37 cellular contexts compared by ENCODE assay signal in genomic region chrX:125940985-125941384, GRCh38.
"Had no signal": no experiment of that assay in that cellular context is flagged by ENCODE, and none has a peak within 500 bp of the region (broad histone marks: within the 10 kb centered on the region; RNA-seq: fewer than 3 reads in every experiment).

No MANE protein-coding gene starts in this region.

- H3K9me3 Mint-ChIP-seq: activated naive CD4-positive, alpha-beta T cell treated with anti-CD3 and anti-CD28 coated beads, Interleukin-2, amount 10 ng/mL, durations not matched to agents 7 days and 5 days; activated naive CD4-positive, alpha-beta T cell treated with anti-CD3 and anti-CD28 coated beads, Interleukin-2, amount 50 U/mL, for 24 hours; activated naive CD8-positive, alpha-beta T cell treated with anti-CD3 and anti-CD28 coated beads for 36 hours; activated naive CD8-positive, alpha-beta T cell treated with anti-CD3 and anti-CD28 coated beads, Interleukin-2, amount 50 U/mL, for 24 hours; activated T-cell treated with anti-CD3 and anti-CD28 coated beads, Interleukin-2, amount 50 U/mL, for 24 hours; activated T-cell treated with anti-CD3 and anti-CD28 coated beads, Interleukin-2, amount 50 U/mL, for 4 hours; activated T-helper 1 cell treated with anti-CD3 and anti-CD28 coated beads, Interleukin-12 subunit alpha, Interleukin-12 subunit beta, Interleukin-2, Interleukin-4 antibody, amounts not matched to agents 30 ng/mL and 10 ng/mL and 1 ng/mL, durations not matched to agents 14 hours and 24 hours and 36 hours; activated T-helper 17 cell treated with anti-CD3 and anti-CD28 coated beads, Interleukin-2, amount 50 U/mL, for 72 hours; activated T-helper 2 cell treated with anti-CD3 and anti-CD28 coated beads, Interferon-gamma antibody, Interleukin-2, Interleukin-4, amounts not matched to agents 10 μg/mL and 5 μg/mL and 100 μg/mL, durations not matched to agents 14 hours and 24 hours and 36 hours; central memory CD8-positive, alpha-beta T cell had no signal

- DNase-seq: activated effector memory CD4-positive, alpha-beta T cell treated with anti-CD3 and anti-CD28 coated beads, Interleukin-2, amount 50 U/mL, for 16 hours; activated effector memory CD4-positive, alpha-beta T cell treated with Interleukin-2 at 50 U/mL for 16 hours; activated gamma-delta T cell; activated gamma-delta T cell treated with Interleukin-2 at 50 U/mL for 16 hours; activated naive CD4-positive, alpha-beta T cell; activated naive CD4-positive, alpha-beta T cell treated with anti-CD3 and anti-CD28 coated beads for 36 hours; activated naive CD4-positive, alpha-beta T cell treated with anti-CD3 and anti-CD28 coated beads, Interleukin-2, amount 10 ng/mL, durations not matched to agents 7 days and 5 days; activated naive CD4-positive, alpha-beta T cell treated with anti-CD3 and anti-CD28 coated beads, Interleukin-2, amount 50 U/mL, for 16 hours; activated naive CD4-positive, alpha-beta T cell treated with Interleukin-2 at 50 U/mL for 16 hours; activated naive CD8-positive, alpha-beta T cell treated with anti-CD3 and anti-CD28 coated beads for 36 hours; activated naive CD8-positive, alpha-beta T cell treated with anti-CD3 and anti-CD28 coated beads, Interleukin-2, amount 10 ng/mL, durations not matched to agents 7 days and 5 days; activated naive CD8-positive, alpha-beta T cell treated with anti-CD3 and anti-CD28 coated beads, Interleukin-2, amount 50 U/mL, for 24 hours; activated T-cell treated with anti-CD3 and anti-CD28 coated beads, Interleukin-2, amount 50 U/mL, for 24 hours; activated T-cell treated with anti-CD3 and anti-CD28 coated beads, Interleukin-2, amount 50 U/mL, for 4 hours; activated T-cell treated with anti-CD3 and anti-CD28 coated beads, Interleukin-2, amount 50 U/mL, for 48 hours; activated T-cell treated with anti-CD3 and anti-CD28 coated beads, Interleukin-2, amount 50 U/mL, for 72 hours; adrenal gland; amniotic stem cell; amygdala; anterior cingulate cortex; aorta; body of pancreas; brain microvascular endothelial cell; caudate nucleus; central memory CD4-positive, alpha-beta T cell; cerebellar nuclear complex had no signal

- H3K36me3 ChIP-seq: adrenal gland, ascending aorta, brain microvascular endothelial cell, breast epithelium, cardiac muscle cell had no signal

- H3K36me3 Mint-ChIP-seq: activated naive CD4-positive, alpha-beta T cell treated with anti-CD3 and anti-CD28 coated beads, Interleukin-2, amount 10 ng/mL, durations not matched to agents 7 days and 5 days; activated naive CD4-positive, alpha-beta T cell treated with anti-CD3 and anti-CD28 coated beads, Interleukin-2, amount 50 U/mL, for 24 hours; activated naive CD4-positive, alpha-beta T cell treated with anti-CD3 and anti-CD28 coated beads, Interleukin-2, amount 50 U/mL, for 72 hours; activated naive CD8-positive, alpha-beta T cell; activated naive CD8-positive, alpha-beta T cell treated with anti-CD3 and anti-CD28 coated beads for 36 hours; activated naive CD8-positive, alpha-beta T cell treated with anti-CD3 and anti-CD28 coated beads, Interleukin-2, amount 10 ng/mL, durations not matched to agents 7 days and 5 days; brain had no signal

- H3K4me1 Mint-ChIP-seq: activated naive CD4-positive, alpha-beta T cell treated with anti-CD3 and anti-CD28 coated beads, Interleukin-2, amount 10 ng/mL, durations not matched to agents 7 days and 5 days; activated naive CD4-positive, alpha-beta T cell treated with anti-CD3 and anti-CD28 coated beads, Interleukin-2, amount 50 U/mL, for 24 hours; activated naive CD8-positive, alpha-beta T cell treated with anti-CD3 and anti-CD28 coated beads for 36 hours; activated naive CD8-positive, alpha-beta T cell treated with anti-CD3 and anti-CD28 coated beads, Interleukin-2, amount 10 ng/mL, durations not matched to agents 7 days and 5 days; activated naive CD8-positive, alpha-beta T cell treated with anti-CD3 and anti-CD28 coated beads, Interleukin-2, amount 50 U/mL, for 24 hours; activated T-helper 17 cell treated with anti-CD3 and anti-CD28 coated beads, Interleukin-2, amount 50 U/mL, for 72 hours; brain; central memory CD8-positive, alpha-beta T cell had no signal

- H3K27me3 ChIP-seq: adrenal gland, ascending aorta, body of pancreas, brain microvascular endothelial cell, breast epithelium, cardiac muscle cell had no signal

- H3K27me3 Mint-ChIP-seq: activated naive CD4-positive, alpha-beta T cell treated with anti-CD3 and anti-CD28 coated beads, Interleukin-2, amount 10 ng/mL, durations not matched to agents 7 days and 5 days; activated naive CD4-positive, alpha-beta T cell treated with anti-CD3 and anti-CD28 coated beads, Interleukin-2, amount 50 U/mL, for 24 hours; activated naive CD8-positive, alpha-beta T cell; activated naive CD8-positive, alpha-beta T cell treated with anti-CD3 and anti-CD28 coated beads for 36 hours; activated naive CD8-positive, alpha-beta T cell treated with anti-CD3 and anti-CD28 coated beads, Interleukin-2, amount 10 ng/mL, durations not matched to agents 7 days and 5 days; activated naive CD8-positive, alpha-beta T cell treated with anti-CD3 and anti-CD28 coated beads, Interleukin-2, amount 50 U/mL, for 24 hours; activated T-helper 17 cell treated with anti-CD3 and anti-CD28 coated beads, Interleukin-2, amount 50 U/mL, for 72 hours; brain; central memory CD8-positive, alpha-beta T cell had no signal

- ATAC-seq: activated naive CD4-positive, alpha-beta T cell treated with anti-CD3 and anti-CD28 coated beads, Interleukin-2, amount 50 U/mL, for 72 hours; activated naive CD8-positive, alpha-beta T cell treated with anti-CD3 and anti-CD28 coated beads, Interleukin-2, amount 50 U/mL, for 24 hours; activated T-cell treated with anti-CD3 and anti-CD28 coated beads, Interleukin-2, amount 50 U/mL, for 4 hours; activated T-cell treated with anti-CD3 and anti-CD28 coated beads, Interleukin-2, amount 50 U/mL, for 72 hours; activated T-helper 17 cell treated with anti-CD3 and anti-CD28 coated beads, Interleukin-2, amount 50 U/mL, for 72 hours; body of pancreas had no signal

- H3K4me3 Mint-ChIP-seq: activated naive CD4-positive, alpha-beta T cell treated with anti-CD3 and anti-CD28 coated beads for 36 hours; activated naive CD4-positive, alpha-beta T cell treated with anti-CD3 and anti-CD28 coated beads, Interleukin-2, amount 10 ng/mL, durations not matched to agents 7 days and 5 days; activated naive CD4-positive, alpha-beta T cell treated with anti-CD3 and anti-CD28 coated beads, Interleukin-2, amount 50 U/mL, for 24 hours; activated naive CD8-positive, alpha-beta T cell; activated naive CD8-positive, alpha-beta T cell treated with anti-CD3 and anti-CD28 coated beads for 36 hours; activated naive CD8-positive, alpha-beta T cell treated with anti-CD3 and anti-CD28 coated beads, Interleukin-2, amount 10 ng/mL, durations not matched to agents 7 days and 5 days; activated naive CD8-positive, alpha-beta T cell treated with anti-CD3 and anti-CD28 coated beads, Interleukin-2, amount 50 U/mL, for 24 hours; activated T-cell treated with anti-CD3 and anti-CD28 coated beads, Interleukin-2, amount 50 U/mL, for 24 hours; activated T-cell treated with anti-CD3 and anti-CD28 coated beads, Interleukin-2, amount 50 U/mL, for 4 hours; activated T-cell treated with anti-CD3 and anti-CD28 coated beads, Interleukin-2, amount 50 U/mL, for 72 hours; activated T-helper 1 cell treated with anti-CD3 and anti-CD28 coated beads, Interleukin-12 subunit alpha, Interleukin-12 subunit beta, Interleukin-2, Interleukin-4 antibody, amounts not matched to agents 30 ng/mL and 10 ng/mL and 1 ng/mL, durations not matched to agents 14 hours and 24 hours and 36 hours; activated T-helper 17 cell treated with anti-CD3 and anti-CD28 coated beads, Interleukin-2, amount 50 U/mL, for 72 hours; brain; central memory CD8-positive, alpha-beta T cell had no signal

- H3K4me3 ChIP-seq: adrenal gland, ascending aorta, body of pancreas, breast epithelium, cardiac muscle cell had no signal

- H3K27ac Mint-ChIP-seq: activated naive CD4-positive, alpha-beta T cell treated with anti-CD3 and anti-CD28 coated beads for 36 hours; activated naive CD4-positive, alpha-beta T cell treated with anti-CD3 and anti-CD28 coated beads, Interleukin-2, amount 10 ng/mL, durations not matched to agents 7 days and 5 days; activated naive CD4-positive, alpha-beta T cell treated with anti-CD3 and anti-CD28 coated beads, Interleukin-2, amount 50 U/mL, for 24 hours; activated naive CD4-positive, alpha-beta T cell treated with anti-CD3 and anti-CD28 coated beads, Interleukin-2, amount 50 U/mL, for 72 hours; activated naive CD8-positive, alpha-beta T cell; activated naive CD8-positive, alpha-beta T cell treated with anti-CD3 and anti-CD28 coated beads for 36 hours; activated naive CD8-positive, alpha-beta T cell treated with anti-CD3 and anti-CD28 coated beads, Interleukin-2, amount 10 ng/mL, durations not matched to agents 7 days and 5 days; activated naive CD8-positive, alpha-beta T cell treated with anti-CD3 and anti-CD28 coated beads, Interleukin-2, amount 50 U/mL, for 24 hours; activated T-cell treated with anti-CD3 and anti-CD28 coated beads, Interleukin-2, amount 50 U/mL, for 24 hours; activated T-cell treated with anti-CD3 and anti-CD28 coated beads, Interleukin-2, amount 50 U/mL, for 72 hours; activated T-helper 1 cell treated with anti-CD3 and anti-CD28 coated beads, Interleukin-12 subunit alpha, Interleukin-12 subunit beta, Interleukin-2, Interleukin-4 antibody, amounts not matched to agents 30 ng/mL and 10 ng/mL and 1 ng/mL, durations not matched to agents 14 hours and 24 hours and 36 hours; activated T-helper 17 cell treated with anti-CD3 and anti-CD28 coated beads, Interleukin-2, amount 50 U/mL, for 72 hours; activated T-helper 2 cell treated with anti-CD3 and anti-CD28 coated beads, Interferon-gamma antibody, Interleukin-2, Interleukin-4, amounts not matched to agents 10 μg/mL and 5 μg/mL and 100 μg/mL, durations not matched to agents 14 hours and 24 hours and 36 hours; brain had no signal

- H3K4me1 ChIP-seq: adrenal gland, ascending aorta, body of pancreas, breast epithelium had no signal

- H3K27ac ChIP-seq: adrenal gland, ascending aorta, body of pancreas, brain microvascular endothelial cell, breast epithelium, cardiac muscle cell had no signal
